ENCODE assay signal across 7 cellular contexts in the genomic region with DNA sequence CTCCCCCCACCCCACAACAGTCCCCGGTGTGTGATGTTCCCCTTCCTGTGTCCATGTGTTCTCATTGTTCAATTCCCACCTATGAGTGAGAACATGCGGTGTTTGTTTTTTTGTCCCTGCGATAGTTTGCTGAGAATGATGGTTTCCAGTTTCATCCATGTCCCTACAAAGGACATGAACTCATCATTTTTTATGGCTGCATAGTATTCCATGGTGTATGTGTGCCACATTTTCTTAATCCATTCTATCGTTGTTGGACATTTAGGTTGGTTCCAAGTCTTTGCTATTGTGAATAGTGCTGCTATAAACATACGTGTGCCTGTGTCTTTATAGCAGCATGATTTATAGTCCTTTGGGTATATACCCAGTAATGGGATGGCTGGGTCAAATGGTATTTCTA. TPM values are rescaled to one million over a fixed set of nuclear protein-coding genes. Genes with fewer than 3 reads are reported as not detected.
"Had no signal": no experiment of that assay in that cellular context is flagged by ENCODE, and none has a peak within 500 bp of the region (broad histone marks: within the 10 kb centered on the region; RNA-seq: fewer than 3 reads in every experiment).

No MANE protein-coding gene starts in this region.

RNA-seq across cellular contexts. Expression of gene SCIMP, which starts 17.1 kb away (rescaled TPM):
- total RNA-seq: GM23248, GM23338, H1, H4, H7, H9, HFFc6 had no signal
- polyA plus RNA-seq: H1 had no signal
